Comparison of ENCODE assay signal across 6 cellular contexts in genomic region chrX:148128872-148129505, GRCh38.
DNase-seq lines count a peak whose midpoint lies in the region; TF ChIP-seq lines count a peak whose summit lies in the region.
"Not testable (repeated sequence)": the region's sequence is repeated elsewhere in the genome, so short reads cannot be mapped to it uniquely, and the experiment has no call there.

No MANE protein-coding gene starts in this region.

- not testable (repeated sequence) for H3K36me3 Mint-ChIP-seq in chondrocyte (ENCODE audit: low read depth); neural progenitor cell

- H3K9me3 Mint-ChIP-seq in chondrocyte (ENCODE audit: low read depth); neural progenitor cell: not testable (repeated sequence)

- not testable (repeated sequence) for H3K27ac ChIP-seq in HUES48 (ENCODE audit: low read depth, low read length); neural progenitor cell

- not testable (repeated sequence) for H2AFZ ChIP-seq in neural progenitor cell (replicated peaks)

- not testable (repeated sequence) for H3K9ac ChIP-seq in HUES48 (ENCODE audit: low read depth, low read length); neural progenitor cell

- H3K27me3 ChIP-seq in HUES48 (ENCODE audit: control insufficient read depth, insufficient read depth, low read length); neural progenitor cell: not testable (repeated sequence)

- not testable (repeated sequence) for H3K4me1 ChIP-seq in HUES48 (ENCODE audit: control insufficient read depth, insufficient read depth, low read length); neural progenitor cell

- H3K9me3 ChIP-seq in HUES48 (ENCODE audit: control insufficient read depth, insufficient read depth, low read length); neural progenitor cell (ENCODE audit: low read depth): not testable (repeated sequence)

- not testable (repeated sequence) for TF ChIP-seq CTCF in chondrocyte (IDR thresholded peaks at IDR 0.05); neural progenitor cell (IDR thresholded peaks at IDR 0.05)

- not testable (repeated sequence) for H3K36me3 ChIP-seq in HUES48 (ENCODE audit: control insufficient read depth, insufficient read depth, low read length); neural progenitor cell

- H3K4me3 ChIP-seq in HUES48 (ENCODE audit: low read depth, low read length) (peak overlapping the region; percentile 50), neural progenitor cell (peak overlapping the region; percentile 6)

- not testable (repeated sequence) for H3K4me1 Mint-ChIP-seq in chondrocyte (ENCODE audit: low read depth); neural progenitor cell

- not testable (repeated sequence) for H4K20me1 ChIP-seq in neural progenitor cell (ENCODE audit: low read depth)

- not testable (repeated sequence) for H3K4me2 ChIP-seq in neural progenitor cell

- H3F3A ChIP-seq in neural progenitor cell (ENCODE audit: low read depth), result not testable (repeated sequence)

- H3K27ac Mint-ChIP-seq in chondrocyte (ENCODE audit: unreplicated experiment); neural progenitor cell: not testable (repeated sequence)

- H3K79me2 ChIP-seq in neural progenitor cell (ENCODE audit: low read depth), result not testable (repeated sequence)

- DNase-seq in ELF-1 (ENCODE audit: low read depth, low spot score) (peak; percentile 56), NCI-H2171 treated with DMSO at 0.1 percent for 48 hours (lab: John Stamatoyannopoulos, UW) (peak; percentile 1), islet precursor cell (peak; percentile 52)
- DNase-seq in chondrocyte (ENCODE audit: low spot score); neural progenitor cell (ENCODE audit: low spot score): not testable (repeated sequence)

- H3K27me3 Mint-ChIP-seq in chondrocyte (ENCODE audit: low read depth); neural progenitor cell (ENCODE audit: insufficient read depth, low read depth): not testable (repeated sequence)

- H3K4me3 Mint-ChIP-seq in chondrocyte (ENCODE audit: unreplicated experiment), result peak overlapping the region; percentile 66
- H3K4me3 Mint-ChIP-seq in neural progenitor cell, result not testable (repeated sequence)
